ENCODE assay signal across 23 cellular contexts in genomic region chr12:94265521-94265920, GRCh38.
DNase-seq lines count a peak whose midpoint lies in the region; ATAC-seq and TF ChIP-seq lines count a peak whose summit lies in the region.
"Had no signal": no experiment of that assay in that cellular context is flagged by ENCODE, and none has a peak within 500 bp of the region (broad histone marks: within the 10 kb centered on the region; RNA-seq: fewer than 3 reads in every experiment).

No MANE protein-coding gene starts in this region.

- TF ChIP-seq EP300 in gastroesophageal sphincter (IDR thresholded peaks at IDR 0.05): no peak

- 0 out of 22 replicates have a peak, but pooled peaks cover 0 to 4% (median 0%) of the 10 kb centered on the region in 11 experiments for H3K27me3 ChIP-seq in BLaER1 treated with 17β-estradiol and CSF1 and Interleukin-3, amounts not matched to agents 10 nM and 100 nM
- H3K27me3 ChIP-seq in gastroesophageal sphincter (no peaks in the 10 kb centered on the region), skeletal muscle tissue (ENCODE audit: control insufficient read depth in 3 of 3, insufficient read depth in 3 of 3, low read length in 3 of 3) (no peaks in the 10 kb centered on the region)
- H3K27me3 ChIP-seq: heart right ventricle had no signal

- peak overlapping the region in 7 of 11 experiments; percentile 77 to 90 (median 84); a peak in 11 of 22 replicates for H3K4me2 ChIP-seq in BLaER1 treated with 17β-estradiol and CSF1 and Interleukin-3, amounts not matched to agents 10 nM and 100 nM

- 34 to 77% methylated on average over 4 to 7 of the region's 7 CpGs for WGBS in gastroesophageal sphincter (ENCODE audit: low coverage in 1 of 2), 2 donors

- no peaks in the 10 kb centered on the region for H4K20me1 ChIP-seq in BLaER1 treated with 17β-estradiol and CSF1 and Interleukin-3, amounts not matched to agents 10 nM and 100 nM

- POLR2A ChIA-PET in activated CD4-positive, alpha-beta memory T cell treated with anti-CD3 and anti-CD28 coated beads, Interleukin-2, amount 10 ng/mL, durations not matched to agents 7 days and 5 days (lab: Charles Lee): interaction anchor here (0.8 kb wide), 1 partner anchor 15 kb away, joined by 3 read pairs; no protein-coding TSS in a partner anchor

- CTCF ChIA-PET in activated CD4-positive, alpha-beta memory T cell treated with anti-CD3 and anti-CD28 coated beads, Interleukin-2, amount 10 ng/mL, durations not matched to agents 7 days and 5 days (lab: Charles Lee): interaction anchor here (0.6 kb wide), 1 partner anchor 142 kb away, joined by 3 read pairs; no protein-coding TSS in a partner anchor

- no peaks in the 10 kb centered on the region for H3K27me3 Mint-ChIP-seq in activated CD4-positive, alpha-beta memory T cell treated with anti-CD3 and anti-CD28 coated beads, Interleukin-2, amount 10 ng/mL, durations not matched to agents 7 days and 5 days

- in situ Hi-C loops in G401 (cut with HindIII; ENCODE audit: low sequenced_read_pairs): no loop called here

- H3K36me3 Mint-ChIP-seq in activated CD4-positive, alpha-beta memory T cell treated with anti-CD3 and anti-CD28 coated beads, Interleukin-2, amount 10 ng/mL, durations not matched to agents 7 days and 5 days (ENCODE audit: low read depth): peaks cover 59% of the 10 kb centered on the region
- H3K36me3 Mint-ChIP-seq: type B pancreatic cell had no signal

- H3K27ac ChIP-seq in BLaER1 treated with 17β-estradiol and CSF1 and Interleukin-3, amounts not matched to agents 10 nM and 100 nM: peak overlapping the region in 2 of 11 experiments; percentile 71 to 73; a peak in 2 of 22 replicates
- H3K27ac ChIP-seq in SK-N-MC: no peak overlapping the region
- H3K27ac ChIP-seq in gastroesophageal sphincter: peak overlapping the region in 3 of 4 donors; percentile 17 to 89 (median 53)
- H3K27ac ChIP-seq in skeletal muscle tissue (ENCODE audit: low read depth, low read length): peak overlapping the region; percentile 56
- H3K27ac ChIP-seq: WERI-Rb-1 had no signal

- H3K9me3 ChIP-seq in BLaER1 treated with 17β-estradiol and CSF1 and Interleukin-3, amounts not matched to agents 10 nM and 100 nM (replicated peaks in 1 of 11): no peaks in the 10 kb centered on the region
- H3K9me3 ChIP-seq in SK-N-MC (ENCODE audit: low read depth, low read length): no peaks in the 10 kb centered on the region
- H3K9me3 ChIP-seq in gastroesophageal sphincter: no peaks in the 10 kb centered on the region
- no peaks in the 10 kb centered on the region for H3K9me3 ChIP-seq in skeletal muscle tissue (ENCODE audit: control insufficient read depth in 3 of 3, low read length in 3 of 3)
- H3K9me3 ChIP-seq: heart right ventricle had no signal

- ATAC-seq in gastroesophageal sphincter: no peak
- no peak for ATAC-seq in GM18870 (IDR thresholded peaks at IDR 0.05; ENCODE audit: unreplicated experiment)
- ATAC-seq: activated T-cell treated with anti-CD3 and anti-CD28 coated beads, Interleukin-2, amount 50 U/mL, for 72 hours; heart right ventricle had no signal

- H3K36me3 ChIP-seq in BLaER1 treated with 17β-estradiol and CSF1 and Interleukin-3, amounts not matched to agents 10 nM and 100 nM: peaks cover 0 to 11% (median 0%) of the 10 kb centered on the region in 11 experiments; a peak in 5 of 22 replicates
- no peaks in the 10 kb centered on the region for H3K36me3 ChIP-seq in SK-N-MC (ENCODE audit: insufficient read depth, low read length)
- H3K36me3 ChIP-seq in gastroesophageal sphincter: no peaks in the 10 kb centered on the region
- no peaks in the 10 kb centered on the region for H3K36me3 ChIP-seq in skeletal muscle tissue (ENCODE audit: control insufficient read depth in 3 of 3, insufficient read depth in 3 of 3, low read length in 3 of 3)
- H3K36me3 ChIP-seq: WERI-Rb-1 had no signal

- H3K4me1 Mint-ChIP-seq in activated CD4-positive, alpha-beta memory T cell treated with anti-CD3 and anti-CD28 coated beads, Interleukin-2, amount 10 ng/mL, durations not matched to agents 7 days and 5 days: peaks cover 44% of the 10 kb centered on the region

- no peaks in the 10 kb centered on the region for H3K9me3 Mint-ChIP-seq in activated CD4-positive, alpha-beta memory T cell treated with anti-CD3 and anti-CD28 coated beads, Interleukin-2, amount 10 ng/mL, durations not matched to agents 7 days and 5 days
- H3K9me3 Mint-ChIP-seq: activated T-cell treated with anti-CD3 and anti-CD28 coated beads, Interleukin-2, amount 50 U/mL, for 72 hours; type B pancreatic cell had no signal

- no peak overlapping the region for H3K9ac ChIP-seq in BLaER1 treated with 17β-estradiol and CSF1 and Interleukin-3, amounts not matched to agents 10 nM and 100 nM
- no peak overlapping the region for H3K9ac ChIP-seq in SK-N-MC (ENCODE audit: insufficient read length)
- H3K9ac ChIP-seq in skeletal muscle tissue (ENCODE audit: low read depth in 1 of 3, low read length in 3 of 3): no peak overlapping the region

- H3K4me1 ChIP-seq in BLaER1 treated with 17β-estradiol and CSF1 and Interleukin-3, amounts not matched to agents 10 nM and 100 nM: peaks cover 51 to 70% (median 60%) of the 10 kb centered on the region in 10 experiments
- peaks cover 6 to 63% (median 12%) of the 10 kb centered on the region in 3 donors for H3K4me1 ChIP-seq in gastroesophageal sphincter
- peaks cover 32 to 44% (median 33%) of the 10 kb centered on the region in 3 donors for H3K4me1 ChIP-seq in skeletal muscle tissue (ENCODE audit: control insufficient read depth in 3 of 3, insufficient read depth in 3 of 3, low read length in 3 of 3)

- H3K27ac Mint-ChIP-seq in activated CD4-positive, alpha-beta memory T cell treated with anti-CD3 and anti-CD28 coated beads, Interleukin-2, amount 10 ng/mL, durations not matched to agents 7 days and 5 days: no peak overlapping the region
- H3K27ac Mint-ChIP-seq: activated T-cell treated with anti-CD3 and anti-CD28 coated beads, Interleukin-2, amount 50 U/mL, for 72 hours; type B pancreatic cell had no signal

- no peak overlapping the region for H3K4me3 ChIP-seq in BLaER1 treated with 17β-estradiol and CSF1 and Interleukin-3, amounts not matched to agents 10 nM and 100 nM
- 0 out of 2 replicates have a peak overlapping the region, but pooled peaks have one; percentile 0 for H3K4me3 ChIP-seq in SK-N-MC
- H3K4me3 ChIP-seq in gastroesophageal sphincter: no peak overlapping the region
- H3K4me3 ChIP-seq in skeletal muscle tissue (ENCODE audit: low read length in 3 of 3): no peak overlapping the region
- H3K4me3 ChIP-seq: heart right ventricle, skin epidermis had no signal

- DNase-seq in SK-N-MC (ENCODE audit: low read depth, low spot score) (no peak), G401 (ENCODE audit: low spot score) (no peak), GM03348 (ENCODE audit: low spot score) (no peak)
- no peak for DNase-seq in activated CD4-positive, alpha-beta memory T cell treated with anti-CD3 and anti-CD28 coated beads, Interleukin-2, amount 10 ng/mL, durations not matched to agents 7 days and 5 days
- DNase-seq: ACHN; activated CD4-positive, alpha-beta T cell treated with anti-CD3 and anti-CD28 coated beads, Interleukin-2, amount 50 U/mL, for 1 hour; activated naive CD4-positive, alpha-beta T cell; activated T-cell treated with anti-CD3 and anti-CD28 coated beads, Interleukin-2, amount 50 U/mL, for 72 hours; heart right ventricle; NCI-H1092; NCI-H1694 treated with DMSO at 0.1 percent for 48 hours; NCI-H2171 treated with DMSO at 0.1 percent for 48 hours; NCI-H524; Right ventricle myocardium superior; stimulated activated CD8-positive, alpha-beta memory T cell treated with anti-CD3 and anti-CD28 coated beads, Interleukin-4, amount 100 ng/mL, for 48 hours; T-helper 9 cell; WERI-Rb-1 had no signal

- no peak for TF ChIP-seq POLR2A in gastroesophageal sphincter (IDR thresholded peaks at IDR 0.05)

- no peak for TF ChIP-seq CTCF in gastroesophageal sphincter (IDR thresholded peaks at IDR 0.05)

- H3K4me3 Mint-ChIP-seq in activated CD4-positive, alpha-beta memory T cell treated with anti-CD3 and anti-CD28 coated beads, Interleukin-2, amount 10 ng/mL, durations not matched to agents 7 days and 5 days: no peak overlapping the region
- H3K4me3 Mint-ChIP-seq: activated T-cell treated with anti-CD3 and anti-CD28 coated beads, Interleukin-2, amount 50 U/mL, for 72 hours; type B pancreatic cell had no signal
